In the genomic region with DNA sequence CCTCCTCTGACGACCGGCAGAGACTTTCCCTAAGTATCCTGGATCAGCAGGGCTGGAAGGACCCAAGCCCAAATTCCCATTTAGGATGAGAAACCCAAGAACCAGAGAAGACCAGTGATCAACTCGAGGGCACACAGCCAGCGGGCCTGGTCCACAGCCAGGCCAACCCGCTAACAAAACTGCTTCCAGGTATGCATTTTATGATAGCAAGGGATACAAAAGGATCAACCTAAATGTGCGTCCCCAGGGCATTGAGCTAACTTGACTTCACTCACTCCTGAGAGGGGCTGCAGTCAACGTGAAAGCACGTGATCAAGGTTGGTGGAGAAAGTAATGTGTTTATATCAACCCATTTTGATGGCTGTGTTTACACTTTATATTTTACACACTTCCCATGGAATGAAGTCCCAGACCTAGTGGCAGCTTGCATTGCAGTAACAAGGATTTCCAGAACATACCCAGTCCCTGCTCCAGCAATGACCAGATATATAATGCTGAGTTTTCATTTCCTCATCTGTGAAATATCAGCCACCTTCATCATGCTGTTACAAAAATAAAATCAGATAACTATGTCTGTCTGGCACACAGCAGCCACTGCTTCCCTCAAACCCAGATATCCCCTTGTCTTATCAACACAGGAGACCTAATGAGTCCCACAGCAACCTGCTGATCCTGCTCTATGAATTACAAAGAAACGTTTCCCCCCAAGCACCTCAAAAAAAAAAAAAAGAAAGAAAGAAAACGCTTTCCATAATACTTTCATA, we compare ENCODE assay signal across 1 cellular context.
TF ChIP-seq lines count a peak whose summit lies in the region.

No MANE protein-coding gene starts in this region.

TF ChIP-seq in HepG2, 621 proteins besides CTCF, POLR2A, EP300 and RAD21 (continued from another document):
- TF ChIP-seq, protein P1, sequence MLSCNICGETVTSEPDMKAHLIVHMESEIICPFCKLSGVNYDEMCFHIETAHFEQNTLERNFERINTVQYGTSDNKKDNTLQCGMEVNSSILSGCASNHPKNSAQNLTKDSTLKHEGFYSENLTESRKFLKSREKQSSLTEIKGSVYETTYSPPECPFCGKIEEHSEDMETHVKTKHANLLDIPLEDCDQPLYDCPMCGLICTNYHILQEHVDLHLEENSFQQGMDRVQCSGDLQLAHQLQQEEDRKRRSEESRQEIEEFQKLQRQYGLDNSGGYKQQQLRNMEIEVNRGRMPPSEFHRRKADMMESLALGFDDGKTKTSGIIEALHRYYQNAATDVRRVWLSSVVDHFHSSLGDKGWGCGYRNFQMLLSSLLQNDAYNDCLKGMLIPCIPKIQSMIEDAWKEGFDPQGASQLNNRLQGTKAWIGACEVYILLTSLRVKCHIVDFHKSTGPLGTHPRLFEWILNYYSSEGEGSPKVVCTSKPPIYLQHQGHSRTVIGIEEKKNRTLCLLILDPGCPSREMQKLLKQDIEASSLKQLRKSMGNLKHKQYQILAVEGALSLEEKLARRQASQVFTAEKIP (CRISPR knock-in tag; IDR thresholded peaks at IDR 0.05; ENCODE audit: borderline replicate concordance), result no peak
- TF ChIP-seq, protein P2, sequence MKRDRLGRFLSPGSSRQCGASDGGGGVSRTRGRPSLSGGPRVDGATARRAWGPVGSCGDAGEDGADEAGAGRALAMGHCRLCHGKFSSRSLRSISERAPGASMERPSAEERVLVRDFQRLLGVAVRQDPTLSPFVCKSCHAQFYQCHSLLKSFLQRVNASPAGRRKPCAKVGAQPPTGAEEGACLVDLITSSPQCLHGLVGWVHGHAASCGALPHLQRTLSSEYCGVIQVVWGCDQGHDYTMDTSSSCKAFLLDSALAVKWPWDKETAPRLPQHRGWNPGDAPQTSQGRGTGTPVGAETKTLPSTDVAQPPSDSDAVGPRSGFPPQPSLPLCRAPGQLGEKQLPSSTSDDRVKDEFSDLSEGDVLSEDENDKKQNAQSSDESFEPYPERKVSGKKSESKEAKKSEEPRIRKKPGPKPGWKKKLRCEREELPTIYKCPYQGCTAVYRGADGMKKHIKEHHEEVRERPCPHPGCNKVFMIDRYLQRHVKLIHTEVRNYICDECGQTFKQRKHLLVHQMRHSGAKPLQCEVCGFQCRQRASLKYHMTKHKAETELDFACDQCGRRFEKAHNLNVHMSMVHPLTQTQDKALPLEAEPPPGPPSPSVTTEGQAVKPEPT (CRISPR knock-in tag; IDR thresholded peaks at IDR 0.05; ENCODE audit: low read depth), result no peak
- TF ChIP-seq TCF7L2 (IDR thresholded peaks at IDR 0.05; ENCODE audit: low read depth, low read length), result no peak
- TF ChIP-seq NR3C1 (CRISPR knock-in tag; IDR thresholded peaks at IDR 0.05), result no peak
- TF ChIP-seq SMC3 (IDR thresholded peaks at IDR 0.05; ENCODE audit: low read length), result no peak
- no peak for TF ChIP-seq SKI (IDR thresholded peaks at IDR 0.05; ENCODE audit: partially characterized antibody)
- TF ChIP-seq, protein P3, sequence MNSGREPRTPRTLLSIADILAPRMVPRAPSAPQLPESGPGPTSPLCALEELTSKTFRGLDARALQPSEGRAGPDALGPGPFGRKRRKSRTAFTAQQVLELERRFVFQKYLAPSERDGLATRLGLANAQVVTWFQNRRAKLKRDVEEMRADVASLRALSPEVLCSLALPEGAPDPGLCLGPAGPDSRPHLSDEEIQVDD (CRISPR knock-in tag; IDR thresholded peaks at IDR 0.05; ENCODE audit: borderline replicate concordance), result no peak
- TF ChIP-seq MAFK (conservative IDR thresholded peaks at IDR 0.05 in 1 of 2, IDR thresholded peaks at IDR 0.05 in 1 of 2; ENCODE audit: low read length in 2 of 2), result peak; percentile 14 to 37; a peak in 1 of 4 replicates
- TF ChIP-seq ZNF350 (CRISPR knock-in tag; IDR thresholded peaks at IDR 0.05; ENCODE audit: borderline replicate concordance, low read depth), result no peak
- TF ChIP-seq, protein P4, sequence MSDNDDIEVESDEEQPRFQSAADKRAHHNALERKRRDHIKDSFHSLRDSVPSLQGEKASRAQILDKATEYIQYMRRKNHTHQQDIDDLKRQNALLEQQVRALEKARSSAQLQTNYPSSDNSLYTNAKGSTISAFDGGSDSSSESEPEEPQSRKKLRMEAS (IDR thresholded peaks at IDR 0.05), result no peak
- TF ChIP-seq ZNF768 (CRISPR knock-in tag; IDR thresholded peaks at IDR 0.05), result peak; percentile 75
- TF ChIP-seq, protein P5, sequence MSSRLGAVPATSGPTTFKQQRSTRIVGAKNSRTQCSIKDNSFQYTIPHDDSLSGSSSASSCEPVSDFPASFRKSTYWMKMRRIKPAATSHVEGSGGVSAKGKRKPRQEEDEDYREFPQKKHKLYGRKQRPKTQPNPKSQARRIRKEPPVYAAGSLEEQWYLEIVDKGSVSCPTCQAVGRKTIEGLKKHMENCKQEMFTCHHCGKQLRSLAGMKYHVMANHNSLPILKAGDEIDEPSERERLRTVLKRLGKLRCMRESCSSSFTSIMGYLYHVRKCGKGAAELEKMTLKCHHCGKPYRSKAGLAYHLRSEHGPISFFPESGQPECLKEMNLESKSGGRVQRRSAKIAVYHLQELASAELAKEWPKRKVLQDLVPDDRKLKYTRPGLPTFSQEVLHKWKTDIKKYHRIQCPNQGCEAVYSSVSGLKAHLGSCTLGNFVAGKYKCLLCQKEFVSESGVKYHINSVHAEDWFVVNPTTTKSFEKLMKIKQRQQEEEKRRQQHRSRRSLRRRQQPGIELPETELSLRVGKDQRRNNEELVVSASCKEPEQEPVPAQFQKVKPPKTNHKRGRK (CRISPR knock-in tag; IDR thresholded peaks at IDR 0.05), result no peak
